In the genomic region with DNA sequence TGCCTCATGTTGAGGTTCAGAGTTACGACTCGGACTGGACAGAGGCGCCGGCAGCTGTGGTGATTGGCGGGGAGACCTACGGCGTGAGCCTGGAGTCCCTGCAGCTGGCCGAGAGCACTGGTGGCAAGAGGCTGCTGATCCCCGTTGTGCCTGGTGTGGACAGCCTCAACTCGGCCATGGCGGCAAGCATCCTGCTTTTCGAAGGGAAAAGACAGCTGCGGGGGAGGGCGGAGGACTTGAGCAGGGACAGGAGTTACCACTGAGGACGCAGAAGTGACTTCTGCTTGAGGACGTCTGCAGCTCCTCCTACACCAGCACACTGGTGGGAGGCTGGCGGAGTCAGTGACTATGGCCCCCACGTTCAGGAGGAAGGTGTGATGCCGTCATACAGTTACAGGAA, we compare ENCODE assay signal across 28 cellular contexts. TPM values are rescaled to one million over a fixed set of nuclear protein-coding genes. Genes with fewer than 3 reads are reported as not detected.
A peak's percentile ranks its signal among the peaks of the same experiment; 100 is the strongest.
DNase-seq lines count a peak whose midpoint lies in the region; ATAC-seq and TF ChIP-seq lines count a peak whose summit lies in the region.
"Had no signal": no experiment of that assay in that cellular context is flagged by ENCODE, and none has a peak within 500 bp of the region (broad histone marks: within the 10 kb centered on the region; RNA-seq: fewer than 3 reads in every experiment).

No MANE protein-coding gene starts in this region.

- CTCF ChIA-PET in A673 (lab: Charles Lee) (no interaction called here), PC-3 (lab: Charles Lee) (interaction anchor here (0.6 kb wide), 1 partner anchor 74 kb away, joined by 3 read pairs; no protein-coding TSS in a partner anchor)

- no peaks in the 10 kb centered on the region for H3F3A ChIP-seq in PC-3 (ENCODE audit: low read length, unreplicated experiment)

- TF ChIP-seq CTCF in A673 (conservative IDR thresholded peaks at IDR 0.05; ENCODE audit: low read depth, low read length) (no peak), PC-3 (conservative IDR thresholded peaks at IDR 0.05; ENCODE audit: low read depth, low read length) (no peak), endothelial cell (IDR thresholded peaks at IDR 0.05; ENCODE audit: unreplicated experiment) (no peak), neural crest cell (conservative IDR thresholded peaks at IDR 0.05) (no peak), body of pancreas (IDR thresholded peaks at IDR 0.05) (no peak)

- H3K27me3 Mint-ChIP-seq in endothelial cell (ENCODE audit: unreplicated experiment) (peaks cover 9% of the 10 kb centered on the region), neural crest cell (ENCODE audit: low read depth) (peaks cover 4% of the 10 kb centered on the region)
- H3K27me3 Mint-ChIP-seq: B cell; CD4-positive, alpha-beta memory T cell; central memory CD8-positive, alpha-beta T cell; T-helper 17 cell had no signal

- ATAC-seq in PC-3 (no peak), HG03196 (IDR thresholded peaks at IDR 0.05; ENCODE audit: unreplicated experiment) (no peak), HG02938 (IDR thresholded peaks at IDR 0.05; ENCODE audit: unreplicated experiment) (no peak), body of pancreas (no peak)
- ATAC-seq: activated T-cell treated with anti-CD3 and anti-CD28 coated beads, Interleukin-2, amount 50 U/mL, for 4 hours; left lung; psoas muscle; T-helper 17 cell; upper lobe of right lung had no signal

- WGBS in body of pancreas, 2 donors: 86 to 90% methylated on average over 15 to 19 of the region's 19 CpGs

- peaks cover 23% of the 10 kb centered on the region for H3K36me3 ChIP-seq in A673 (ENCODE audit: insufficient read depth, low read length, poor library complexity, severe bottlenecking)
- no peaks in the 10 kb centered on the region; the same call in 1 of the 2 replicates for H3K36me3 ChIP-seq in PC-3 (ENCODE audit: low read depth, low read length)
- H3K36me3 ChIP-seq in body of pancreas (replicated peaks in 1 of 2; ENCODE audit: insufficient read depth in 1 of 2, low read depth in 2 of 2): peaks cover 0 to 4% of the 10 kb centered on the region in 2 donors

- H3K79me2 ChIP-seq in PC-3 (ENCODE audit: low read length): no peaks in the 10 kb centered on the region

- H3K36me3 Mint-ChIP-seq in endothelial cell (ENCODE audit: low read depth, unreplicated experiment) (peaks cover 26% of the 10 kb centered on the region), neural crest cell (ENCODE audit: low read depth) (peaks cover 12% of the 10 kb centered on the region)

- H3K4me1 ChIP-seq in A673 (ENCODE audit: insufficient read depth, low read length, poor library complexity, severe bottlenecking) (peaks cover 4% of the 10 kb centered on the region), PC-3 (ENCODE audit: insufficient read depth, low read length) (peaks cover 9% of the 10 kb centered on the region), body of pancreas (peaks cover 53% of the 10 kb centered on the region)

- intact Hi-C loops in A673 (cut with micrococcal nuclease; ENCODE audit: unreplicated experiment): no loop called here
- intact Hi-C loops in PC-3 (cut with micrococcal nuclease): no loop called here
- intact Hi-C loops in body of pancreas (cut with DNase I): no loop called here

- no peaks in the 10 kb centered on the region for H3K9me3 Mint-ChIP-seq in endothelial cell (ENCODE audit: unreplicated experiment)
- no peaks in the 10 kb centered on the region for H3K9me3 Mint-ChIP-seq in neural crest cell
- H3K9me3 Mint-ChIP-seq: activated T-cell treated with anti-CD3 and anti-CD28 coated beads, Interleukin-2, amount 50 U/mL, for 4 hours; central memory CD8-positive, alpha-beta T cell; mesothelial cell of epicardium had no signal

- no peaks in the 10 kb centered on the region for H3K9me2 ChIP-seq in PC-3 (replicated peaks; ENCODE audit: low read length)

- no peak overlapping the region for H2AFZ ChIP-seq in PC-3 (ENCODE audit: low read length)
- H2AFZ ChIP-seq: PC-9 had no signal

- peak overlapping the region; percentile 38 for H3K27ac Mint-ChIP-seq in endothelial cell (ENCODE audit: unreplicated experiment)
- no peak overlapping the region for H3K27ac Mint-ChIP-seq in neural crest cell (ENCODE audit: unreplicated experiment)
- H3K27ac Mint-ChIP-seq: B cell; CD4-positive, alpha-beta memory T cell had no signal

- H3K27me3 ChIP-seq in A673 (replicated peaks; ENCODE audit: insufficient read depth, low read depth, low read length, poor library complexity) (no peaks in the 10 kb centered on the region), PC-3 (ENCODE audit: low read length) (no peaks in the 10 kb centered on the region), body of pancreas (no peaks in the 10 kb centered on the region)
- H3K27me3 ChIP-seq: ascending aorta, left lung, upper lobe of right lung had no signal

- peaks cover 19% of the 10 kb centered on the region for H3K4me1 Mint-ChIP-seq in endothelial cell (ENCODE audit: unreplicated experiment)
- peaks cover 9% of the 10 kb centered on the region for H3K4me1 Mint-ChIP-seq in neural crest cell

- no peak for DNase-seq in A673 (ENCODE audit: low spot score)
- DNase-seq in PC-3: no peak
- DNase-seq in endothelial cell (ENCODE audit: low spot score): no peak
- DNase-seq in neural crest cell (ENCODE audit: low read depth, low spot score): no peak
- DNase-seq in body of pancreas: no peak
- no peak for DNase-seq in stimulated activated naive CD4-positive, alpha-beta T cell treated with Interleukin-2 at 50 U/mL for 16 hours (lab: John Stamatoyannopoulos, UW)
- DNase-seq: activated gamma-delta T cell treated with Interleukin-2 at 50 U/mL for 16 hours; activated T-cell treated with anti-CD3 and anti-CD28 coated beads, Interleukin-2, amount 50 U/mL, for 4 hours; CD4-positive, alpha-beta memory T cell; Karpas-422; left lung; NCI-H1417 treated with DMSO at 0.1 percent for 48 hours; NCI-H2029 treated with DMSO at 0.1 percent for 48 hours; NCI-H2227 treated with DMSO at 0.1 percent for 48 hours; NCI-H526; occipital lobe; PC-9; Right ventricle myocardium superior; stimulated activated naive CD4-positive, alpha-beta T cell; T-helper 17 cell; upper lobe of right lung had no signal

- no peaks in the 10 kb centered on the region for H4K20me1 ChIP-seq in PC-3 (ENCODE audit: low read length)

- TF ChIP-seq POLR2A in body of pancreas (IDR thresholded peaks at IDR 0.05): no peak

- H3K4me2 ChIP-seq in PC-3 (ENCODE audit: low read length): no peak overlapping the region
- H3K4me2 ChIP-seq: PC-9 had no signal

- POLR2A ChIA-PET in A673 (lab: Charles Lee; ENCODE audit: low non-redundant PET) (no interaction called here), PC-3 (lab: Charles Lee; ENCODE audit: unreplicated experiment) (no interaction called here)

- H3K4me3 ChIP-seq in A673 (ENCODE audit: low read depth, low read length, poor library complexity, severe bottlenecking) (no peak overlapping the region), PC-3 (ENCODE audit: low read length) (no peak overlapping the region), body of pancreas (no peak overlapping the region)
- H3K4me3 ChIP-seq: ascending aorta, left lung, PC-9, psoas muscle, upper lobe of right lung had no signal

- H3K4me3 Mint-ChIP-seq in endothelial cell (ENCODE audit: unreplicated experiment) (no peak overlapping the region), neural crest cell (peak overlapping the region; percentile 61)
- H3K4me3 Mint-ChIP-seq: activated T-cell treated with anti-CD3 and anti-CD28 coated beads, Interleukin-2, amount 50 U/mL, for 4 hours; B cell; CD4-positive, alpha-beta memory T cell; central memory CD8-positive, alpha-beta T cell; mesothelial cell of epicardium; T-helper 17 cell had no signal

- H3K27ac ChIP-seq in A673 (ENCODE audit: low read depth, low read length, poor library complexity, severe bottlenecking): no peak overlapping the region
- no peak overlapping the region for H3K27ac ChIP-seq in PC-3 (ENCODE audit: low read length)
- no peak overlapping the region for H3K27ac ChIP-seq in body of pancreas
- H3K27ac ChIP-seq: ascending aorta, left lung, PC-9, psoas muscle, upper lobe of right lung had no signal

- H3K9me3 ChIP-seq in A673 (ENCODE audit: low read depth, low read length, poor library complexity, severe bottlenecking): no peaks in the 10 kb centered on the region
- no peaks in the 10 kb centered on the region for H3K9me3 ChIP-seq in PC-3 (ENCODE audit: low read length)
- no peaks in the 10 kb centered on the region for H3K9me3 ChIP-seq in body of pancreas
- H3K9me3 ChIP-seq: ascending aorta, left lung, psoas muscle, upper lobe of right lung had no signal

- BruUV-seq in A673 (replicated peaks; lab: Mats Ljungman, UMichigan) (TSS peak; percentile 36), PC-3 (replicated peaks; lab: Mats Ljungman, UMichigan) (TSS peak; percentile 22)

- H3K9ac ChIP-seq in PC-3 (ENCODE audit: low read length): no peak overlapping the region

RNA-seq across cellular contexts. Expression of gene MRM3, which starts 9.7 kb away (rescaled TPM):
- total RNA-seq in A673 (2021): 38.5 and 39.5 TPM in 2 replicates
- total RNA-seq in PC-3 (2014; rRNA removed): 32.1 and 40.4 TPM in 2 replicates
- total RNA-seq in endothelial cell (ENCODE audit: unreplicated experiment): 15.9 TPM
- 21.2 and 22.2 TPM in 2 replicates for total RNA-seq in neural crest cell
- total RNA-seq in body of pancreas: 10 to 100 TPM; 15.6 to 40.2 TPM

RNA-seq across cellular contexts. Expression of gene GLOD4, which starts 9.7 kb away (rescaled TPM):
- total RNA-seq in A673 (2021) (110 and 122 TPM in 2 replicates), PC-3 (2014; rRNA removed) (33.8 and 40.6 TPM in 2 replicates), endothelial cell (ENCODE audit: unreplicated experiment) (93.9 TPM), neural crest cell (114 and 124 TPM in 2 replicates), body of pancreas (10 to 100 TPM; 18.5 to 30.9 TPM)

RNA-seq across cellular contexts. Expression of gene GEMIN4, which starts 39.7 kb away (rescaled TPM):
- total RNA-seq in A673 (2021): 58.7 and 66.3 TPM in 2 replicates
- 24.6 and 25.0 TPM in 2 replicates for total RNA-seq in PC-3 (2014; rRNA removed)
- total RNA-seq in endothelial cell (ENCODE audit: unreplicated experiment): 17.7 TPM
- total RNA-seq in neural crest cell: 36.1 and 37.3 TPM in 2 replicates
- total RNA-seq in body of pancreas: 1 to 10 TPM; 5.6 to 7.3 TPM

RNA-seq across cellular contexts. Expression of gene TLCD3A, which starts 59.4 kb away (rescaled TPM):
- total RNA-seq in A673 (2021): 38.7 and 49.2 TPM in 2 replicates
- total RNA-seq in PC-3 (2014; rRNA removed): 10.0 and 13.9 TPM in 2 replicates
- total RNA-seq in endothelial cell (ENCODE audit: unreplicated experiment): 24.6 TPM
- total RNA-seq in neural crest cell: 20.9 and 22.5 TPM in 2 replicates
- total RNA-seq in body of pancreas: 1 to 10 TPM; 3.6 to 7.9 TPM
